Comparison of ENCODE assay signal across 18 cellular contexts in the genomic region with DNA sequence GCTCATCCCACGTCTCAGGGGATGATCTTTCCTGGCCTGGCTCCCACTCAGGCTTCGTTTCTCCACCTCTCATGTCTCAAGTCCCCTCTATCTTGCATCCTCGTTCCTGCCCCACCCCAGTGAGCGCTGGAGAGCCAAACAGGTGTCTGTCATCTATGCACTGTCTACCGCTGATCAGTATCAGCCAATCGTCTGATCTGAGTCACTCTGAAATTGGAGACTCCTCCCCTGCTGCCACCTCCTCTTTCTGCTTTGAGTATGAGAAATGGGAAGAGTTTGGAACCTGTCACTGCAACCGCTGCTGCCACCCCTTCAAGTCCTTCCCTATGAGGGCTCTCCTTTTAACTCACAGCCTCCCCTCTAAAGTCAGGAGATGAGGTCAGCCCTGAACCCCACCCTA.
"Had no signal": no experiment of that assay in that cellular context is flagged by ENCODE, and none has a peak within 500 bp of the region (broad histone marks: within the 10 kb centered on the region; RNA-seq: fewer than 3 reads in every experiment).

No MANE protein-coding gene starts in this region.

- H3K9me3 Mint-ChIP-seq: activated naive CD8-positive, alpha-beta T cell treated with anti-CD3 and anti-CD28 coated beads, Interleukin-2, amount 10 ng/mL, durations not matched to agents 7 days and 5 days; dendritic cell treated with granulocyte-macrophage colony-stimulating factor and Interleukin-4, amounts not matched to agents 40 ng/mL and 50 ng/mL, for 4 days; effector memory CD8-positive, alpha-beta T cell; naive thymus-derived CD4-positive, alpha-beta T cell; type B pancreatic cell had no signal

- H3K27ac Mint-ChIP-seq: activated naive CD8-positive, alpha-beta T cell treated with anti-CD3 and anti-CD28 coated beads, Interleukin-2, amount 10 ng/mL, durations not matched to agents 7 days and 5 days; dendritic cell treated with granulocyte-macrophage colony-stimulating factor and Interleukin-4, amounts not matched to agents 40 ng/mL and 50 ng/mL, for 4 days; effector memory CD8-positive, alpha-beta T cell; naive thymus-derived CD4-positive, alpha-beta T cell; type B pancreatic cell had no signal

- H3K4me3 Mint-ChIP-seq: activated naive CD8-positive, alpha-beta T cell treated with anti-CD3 and anti-CD28 coated beads, Interleukin-2, amount 10 ng/mL, durations not matched to agents 7 days and 5 days; dendritic cell treated with granulocyte-macrophage colony-stimulating factor and Interleukin-4, amounts not matched to agents 40 ng/mL and 50 ng/mL, for 4 days; effector memory CD8-positive, alpha-beta T cell; naive thymus-derived CD4-positive, alpha-beta T cell; type B pancreatic cell had no signal

- H3K27ac ChIP-seq: breast epithelium, epithelial cell of prostate had no signal

- H3K4me1 ChIP-seq: breast epithelium had no signal

- H3K36me3 ChIP-seq: breast epithelium had no signal

- DNase-seq: activated CD4-positive, alpha-beta T cell treated with anti-CD3 and anti-CD28 coated beads for 4 hours; activated CD8-positive, alpha-beta memory T cell treated with anti-CD3 and anti-CD28 coated beads for 24 hours; activated naive CD8-positive, alpha-beta T cell treated with anti-CD3 and anti-CD28 coated beads, Interleukin-2, amount 10 ng/mL, durations not matched to agents 7 days and 5 days; anterior cingulate cortex; cerebellar nuclear complex; effector memory CD8-positive, alpha-beta T cell; foreskin melanocyte; head of caudate nucleus; naive thymus-derived CD4-positive, alpha-beta T cell; nucleus accumbens; stimulated activated CD4-positive, alpha-beta T cell treated with anti-CD3 and anti-CD28 coated beads, Interleukin-15, amount 100 ng/mL, for 24 hours; stimulated activated CD4-positive, alpha-beta T cell treated with anti-CD3 and anti-CD28 coated beads, Interleukin-4, amount 100 ng/mL, for 24 hours; stimulated activated naive CD8-positive, alpha-beta T cell treated with anti-CD3 and anti-CD28 coated beads, Interleukin-15, Interleukin-2, amounts not matched to agents 100 U/mL and 50 U/mL, for 24 hours had no signal

- H3K4me3 ChIP-seq: breast epithelium, lung had no signal

- H3K4me1 Mint-ChIP-seq: activated naive CD8-positive, alpha-beta T cell treated with anti-CD3 and anti-CD28 coated beads, Interleukin-2, amount 10 ng/mL, durations not matched to agents 7 days and 5 days had no signal

- ATAC-seq: effector memory CD8-positive, alpha-beta T cell; naive thymus-derived CD4-positive, alpha-beta T cell; stimulated activated naive CD8-positive, alpha-beta T cell treated with anti-CD3 and anti-CD28 coated beads, Interleukin-15, Interleukin-2, amounts not matched to agents 100 U/mL and 50 U/mL, for 24 hours had no signal

- H3K9me3 ChIP-seq: breast epithelium had no signal

- H3K27me3 ChIP-seq: breast epithelium had no signal

- H3K36me3 Mint-ChIP-seq: activated naive CD8-positive, alpha-beta T cell treated with anti-CD3 and anti-CD28 coated beads, Interleukin-2, amount 10 ng/mL, durations not matched to agents 7 days and 5 days; naive thymus-derived CD4-positive, alpha-beta T cell; type B pancreatic cell had no signal
